Comparison of ENCODE assay signal across 22 cellular contexts in the genomic region with DNA sequence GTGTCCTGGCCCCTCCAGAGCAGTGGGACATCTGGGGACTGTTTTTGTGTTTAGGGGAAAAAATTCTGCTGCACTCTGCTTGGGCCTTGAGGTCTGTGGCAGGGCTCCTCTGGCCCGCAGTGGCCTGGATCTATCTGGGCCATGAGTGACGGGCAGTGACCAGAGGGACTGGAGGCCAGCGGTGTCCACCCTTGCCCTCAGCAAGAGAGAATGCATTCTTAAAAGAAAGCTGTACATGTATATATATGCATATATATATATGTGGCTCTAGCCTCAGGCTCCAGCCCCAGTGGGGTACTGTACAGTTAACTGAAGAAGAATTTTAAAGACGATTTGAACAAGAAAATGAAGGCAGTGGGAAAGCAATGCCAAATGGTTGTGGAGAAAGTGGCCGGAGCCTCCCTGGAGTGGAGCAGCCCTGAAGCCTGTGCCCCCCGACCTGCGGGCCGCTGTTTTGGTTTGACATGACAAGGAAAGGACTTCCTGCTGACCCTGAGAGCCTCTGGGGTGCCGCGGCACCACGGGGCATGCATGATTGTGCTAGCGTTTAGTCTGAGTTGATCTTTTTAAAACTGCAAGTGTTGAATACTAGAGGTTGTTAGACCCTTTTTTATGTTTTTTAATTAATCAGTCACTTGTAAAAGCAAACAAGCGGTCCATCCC. TPM values are rescaled to one million over a fixed set of nuclear protein-coding genes. Genes with fewer than 3 reads are reported as not detected.
DNase-seq lines count a peak whose midpoint lies in the region; ATAC-seq, FAIRE-seq and TF ChIP-seq lines count a peak whose summit lies in the region.
"Had no signal": no experiment of that assay in that cellular context is flagged by ENCODE, and none has a peak within 500 bp of the region (broad histone marks: within the 10 kb centered on the region; RNA-seq: fewer than 3 reads in every experiment).

No MANE protein-coding gene starts in this region.

- ATAC-seq in Panc1 = no peak
- ATAC-seq: activated naive CD8-positive, alpha-beta T cell treated with anti-CD3 and anti-CD28 coated beads, Interleukin-2, amount 50 U/mL, for 24 hours; stimulated activated naive CD8-positive, alpha-beta T cell treated with anti-CD3 and anti-CD28 coated beads, Interleukin-15, Interleukin-2, amounts not matched to agents 100 U/mL and 50 U/mL, for 24 hours had no signal

- in situ Hi-C loops in Panc1 (cut with HindIII; ENCODE audit: low pct_unique_long_range_greater_than_20kb, low sequenced_read_pairs) = no loop called here
- in situ Hi-C loops in ACHN (cut with HindIII; ENCODE audit: low pct_ligation_motif_present, low pct_unique_long_range_greater_than_20kb, low sequenced_read_pairs) = no loop called here

- 96% methylated on average over 13 of the region's 13 CpGs for WGBS in smooth muscle cell (ENCODE audit: low lambda C conversion rate)

- no peaks in the 10 kb centered on the region for H3K9me2 ChIP-seq in OCI-LY7 (ENCODE audit: insufficient read depth, low read length)

- no peaks in the 10 kb centered on the region for H3K27me3 Mint-ChIP-seq in chondrocyte (ENCODE audit: low read depth)
- H3K27me3 Mint-ChIP-seq: activated naive CD8-positive, alpha-beta T cell treated with anti-CD3 and anti-CD28 coated beads, Interleukin-2, amount 50 U/mL, for 24 hours; central memory CD8-positive, alpha-beta T cell had no signal

- no peaks in the 10 kb centered on the region for H3K9me3 Mint-ChIP-seq in chondrocyte (ENCODE audit: low read depth)
- H3K9me3 Mint-ChIP-seq: activated naive CD8-positive, alpha-beta T cell treated with anti-CD3 and anti-CD28 coated beads, Interleukin-2, amount 50 U/mL, for 24 hours; activated T-helper 2 cell treated with anti-CD3 and anti-CD28 coated beads, Interferon-gamma antibody, Interleukin-2, Interleukin-4, amounts not matched to agents 10 μg/mL and 5 μg/mL and 100 μg/mL, durations not matched to agents 14 hours and 24 hours and 36 hours; CD8-positive, alpha-beta memory T cell; central memory CD8-positive, alpha-beta T cell; mesothelial cell of epicardium had no signal

- H3K4me1 ChIP-seq in Panc1 (ENCODE audit: control insufficient read depth, insufficient read depth, low read length) (no peaks in the 10 kb centered on the region), kidney (ENCODE audit: control insufficient read depth in 1 of 2, insufficient read depth in 1 of 2, low read depth in 1 of 2, low read length in 2 of 2) (peaks cover 8 to 11% of the 10 kb centered on the region in 2 donors), smooth muscle cell (ENCODE audit: low read depth) (no peaks in the 10 kb centered on the region), OCI-LY7 (ENCODE audit: insufficient read depth, low read length, poor library complexity, severe bottlenecking) (peaks cover 3% of the 10 kb centered on the region)
- H3K4me1 ChIP-seq: uterus had no signal

- H3K27ac ChIP-seq in Panc1 (ENCODE audit: low read length) (no peak overlapping the region), kidney (ENCODE audit: low read depth in 2 of 2, low read length in 2 of 2) (no peak overlapping the region), smooth muscle cell (ENCODE audit: low read depth) (peak overlapping the region; percentile 11), OCI-LY7 (ENCODE audit: low read depth, low read length, poor library complexity, severe bottlenecking) (no peak overlapping the region)
- H3K27ac ChIP-seq: PC-9, uterus had no signal

- H3K9me3 ChIP-seq in Panc1 (ENCODE audit: control insufficient read depth, insufficient read depth, low read depth, low read length) = no peaks in the 10 kb centered on the region
- no peaks in the 10 kb centered on the region for H3K9me3 ChIP-seq in kidney (ENCODE audit: control insufficient read depth in 1 of 2, low read length in 2 of 2)
- H3K9me3 ChIP-seq in smooth muscle cell (replicated peaks; ENCODE audit: low read depth) = no peaks in the 10 kb centered on the region
- no peaks in the 10 kb centered on the region for H3K9me3 ChIP-seq in OCI-LY7 (ENCODE audit: low read length)
- H3K9me3 ChIP-seq: uterus had no signal

- no peak for FAIRE-seq in kidney (lab: Jason Lieb, UNC)

- DNase-seq in Panc1 (ENCODE audit: low read depth, low spot score) (no peak), chondrocyte (ENCODE audit: low spot score) (no peak), kidney (peak; percentile 45), smooth muscle cell (lab: John Stamatoyannopoulos, UW; ENCODE audit: unreplicated experiment) (no peak), NCI-H1436 (lab: John Stamatoyannopoulos, UW) (no peak), OCI-LY7 (ENCODE audit: low spot score) (no peak), ACHN (no peak)
- DNase-seq in activated T-cell treated with anti-CD3 and anti-CD28 coated beads, Interleukin-2, amount 50 U/mL, for 48 hours = no peak
- DNase-seq: activated CD4-positive, CD25-positive, alpha-beta regulatory T cell treated with anti-CD3 and anti-CD28 coated beads, Interleukin-2, amount 50 U/mL, for 72 hours; activated naive CD8-positive, alpha-beta T cell treated with anti-CD3 and anti-CD28 coated beads, Interleukin-2, amount 50 U/mL, for 24 hours; effector CD8-positive, alpha-beta T cell; hippocampal formation; islet precursor cell; NCI-H1048; NCI-H526; stimulated activated naive CD8-positive, alpha-beta T cell treated with anti-CD3 and anti-CD28 coated beads, Interleukin-15, Interleukin-2, amounts not matched to agents 100 U/mL and 50 U/mL, for 24 hours had no signal

- H3K36me3 ChIP-seq in Panc1 (ENCODE audit: control insufficient read depth, insufficient read depth, low read length) (no peaks in the 10 kb centered on the region), kidney (ENCODE audit: control insufficient read depth in 1 of 2, insufficient read depth in 2 of 2, low read length in 2 of 2) (no peaks in the 10 kb centered on the region), smooth muscle cell (ENCODE audit: low read depth) (no peaks in the 10 kb centered on the region), OCI-LY7 (ENCODE audit: insufficient read depth, low read length) (no peaks in the 10 kb centered on the region)
- H3K36me3 ChIP-seq: uterus had no signal

- H3K4me3 Mint-ChIP-seq in chondrocyte (ENCODE audit: unreplicated experiment) = no peak overlapping the region
- H3K4me3 Mint-ChIP-seq: activated naive CD8-positive, alpha-beta T cell treated with anti-CD3 and anti-CD28 coated beads, Interleukin-2, amount 50 U/mL, for 24 hours; CD8-positive, alpha-beta memory T cell; central memory CD8-positive, alpha-beta T cell; mesothelial cell of epicardium had no signal

- peak overlapping the region; percentile 51 for H3K27ac Mint-ChIP-seq in chondrocyte (ENCODE audit: unreplicated experiment)
- H3K27ac Mint-ChIP-seq: activated naive CD8-positive, alpha-beta T cell treated with anti-CD3 and anti-CD28 coated beads, Interleukin-2, amount 50 U/mL, for 24 hours; activated T-helper 2 cell treated with anti-CD3 and anti-CD28 coated beads, Interferon-gamma antibody, Interleukin-2, Interleukin-4, amounts not matched to agents 10 μg/mL and 5 μg/mL and 100 μg/mL, durations not matched to agents 14 hours and 24 hours and 36 hours; mesothelial cell of epicardium had no signal

- no peak overlapping the region for H3K4me2 ChIP-seq in smooth muscle cell
- no peak overlapping the region for H3K4me2 ChIP-seq in OCI-LY7 (ENCODE audit: low read length)
- H3K4me2 ChIP-seq: PC-9 had no signal

- BruUV-seq in Panc1 (replicated peaks; lab: Mats Ljungman, UMichigan) = TSS peak; percentile 84
- BruUV-seq in OCI-LY7 (replicated peaks; lab: Mats Ljungman, UMichigan) = no TSS peak

- H4K20me1 ChIP-seq in smooth muscle cell (ENCODE audit: low read depth) (no peaks in the 10 kb centered on the region), OCI-LY7 (ENCODE audit: insufficient read depth, low read length) (no peaks in the 10 kb centered on the region)

- peaks cover 18% of the 10 kb centered on the region for H3K36me3 Mint-ChIP-seq in chondrocyte (ENCODE audit: low read depth)

- peaks cover 14% of the 10 kb centered on the region for H3K4me1 Mint-ChIP-seq in chondrocyte (ENCODE audit: low read depth)
- H3K4me1 Mint-ChIP-seq: activated naive CD8-positive, alpha-beta T cell treated with anti-CD3 and anti-CD28 coated beads, Interleukin-2, amount 50 U/mL, for 24 hours; CD8-positive, alpha-beta memory T cell; central memory CD8-positive, alpha-beta T cell; mesothelial cell of epicardium had no signal

- H3K79me2 ChIP-seq in smooth muscle cell (ENCODE audit: low read depth) = no peaks in the 10 kb centered on the region
- no peaks in the 10 kb centered on the region for H3K79me2 ChIP-seq in OCI-LY7 (ENCODE audit: insufficient read depth, low read depth, low read length)

- POLR2A ChIA-PET in Panc1 (lab: Charles Lee) = no interaction called here
- POLR2A ChIA-PET in OCI-LY7 (lab: Charles Lee) = no interaction called here

- H3F3A ChIP-seq in smooth muscle cell (ENCODE audit: low read depth) = no peaks in the 10 kb centered on the region

- TF ChIP-seq CTCF in Panc1 (IDR thresholded peaks at IDR 0.05) (no peak), chondrocyte (IDR thresholded peaks at IDR 0.05) (no peak), kidney (IDR thresholded peaks at IDR 0.05; ENCODE audit: borderline replicate concordance, extremely low read depth, insufficient read depth) (no peak), smooth muscle cell (IDR thresholded peaks at IDR 0.05; ENCODE audit: borderline replicate concordance, insufficient read depth, poor library complexity, severe bottlenecking) (no peak), OCI-LY7 (conservative IDR thresholded peaks at IDR 0.05; ENCODE audit: low read length) (no peak)

- intact Hi-C loops in Panc1 (cut with micrococcal nuclease; ENCODE audit: unreplicated experiment) = no loop called here
- intact Hi-C loops in kidney (cut with DNase I) = no loop called here
- intact Hi-C loops in OCI-LY7 (cut with micrococcal nuclease; ENCODE audit: unreplicated experiment) = no loop called here

- H3K27me3 ChIP-seq in Panc1 (ENCODE audit: control insufficient read depth, insufficient read depth, low read length) (no peaks in the 10 kb centered on the region), smooth muscle cell (ENCODE audit: low read depth) (no peaks in the 10 kb centered on the region)
- H3K27me3 ChIP-seq: uterus had no signal

- CTCF ChIA-PET in Panc1 (lab: Charles Lee) (no interaction called here), OCI-LY7 (lab: Charles Lee; ENCODE audit: unreplicated experiment) (no interaction called here)

- H3K9ac ChIP-seq in kidney (ENCODE audit: low read length in 2 of 2) (no peak overlapping the region), smooth muscle cell (ENCODE audit: low read depth) (no peak overlapping the region)

- H2AFZ ChIP-seq in smooth muscle cell (ENCODE audit: low read depth) = no peak overlapping the region
- H2AFZ ChIP-seq in OCI-LY7 (ENCODE audit: low read length) = no peak overlapping the region
- H2AFZ ChIP-seq: PC-9 had no signal

- H3K4me3 ChIP-seq in Panc1 (ENCODE audit: low read depth in 2 of 2, low read length in 2 of 2) (no peak overlapping the region), kidney (ENCODE audit: low read length in 2 of 2) (no peak overlapping the region), smooth muscle cell (no peak overlapping the region), OCI-LY7 (ENCODE audit: low read depth, low read length, poor library complexity, severe bottlenecking) (no peak overlapping the region)
- H3K4me3 ChIP-seq: PC-9, uterus had no signal

RNA-seq across cellular contexts. Expression of gene PLXNA1, which starts 52.2 kb away (rescaled TPM):
- total RNA-seq in Panc1 (2021; ENCODE audit: unreplicated experiment) (80.6 TPM), chondrocyte (69.8 to 99.1 TPM (median 98.2 TPM) in 3 replicates), kidney (29.0 TPM), smooth muscle cell (50.8 and 57.1 TPM in 2 replicates), OCI-LY7 (2022) (3.0 and 3.6 TPM in 2 replicates)
- 128 TPM for polyA plus RNA-seq in Panc1 (2012; ENCODE audit: insufficient read length)
- polyA plus RNA-seq in kidney (ENCODE audit: insufficient read depth, low read depth, low replicate concordance) (5.3 TPM), smooth muscle cell (37.9 and 40.7 TPM in 2 replicates)
- total RNA-seq in OCI-LY7 (2014; rRNA removed; shearing (Covaris generic)) = 3.8 and 4.4 TPM in 2 replicates
